ENCODE assay signal across 21 cellular contexts in the genomic region with DNA sequence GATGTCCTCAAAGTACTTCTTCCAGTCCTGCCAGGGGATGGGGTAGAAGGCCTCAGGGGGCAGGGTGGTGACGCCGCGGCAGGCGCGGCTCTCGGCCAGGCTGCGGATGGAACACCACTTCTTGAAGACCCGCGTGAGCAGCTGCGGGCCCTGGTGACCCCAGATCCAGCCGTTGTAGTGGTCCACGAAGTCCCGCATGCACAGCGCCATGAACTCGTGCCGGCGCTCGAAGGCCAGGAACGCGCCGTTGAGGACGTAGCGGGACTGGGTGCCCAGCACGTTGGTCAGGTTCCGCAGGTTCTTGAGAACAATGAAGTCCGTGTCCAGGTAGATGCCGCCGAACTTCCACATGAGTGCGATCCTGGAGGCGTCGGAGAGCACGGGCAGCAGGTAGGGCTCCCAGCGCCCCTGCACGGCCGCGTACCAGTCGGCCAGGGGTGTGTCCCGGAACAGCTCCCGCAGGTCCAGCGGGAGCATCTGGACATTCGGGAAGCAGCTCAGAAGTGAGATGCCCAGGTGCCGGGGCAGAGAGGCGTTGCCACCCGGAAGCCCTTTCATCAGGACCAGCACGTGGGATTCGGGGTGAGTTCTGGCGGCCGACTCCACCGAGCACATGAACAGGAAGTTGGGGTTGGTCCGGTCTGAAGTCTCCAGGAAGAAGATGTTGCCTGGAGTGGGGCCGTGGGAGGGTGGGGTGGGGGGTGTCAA. TPM values are rescaled to one million over a fixed set of nuclear protein-coding genes. Genes with fewer than 3 reads are reported as not detected.
"Had no signal": no experiment of that assay in that cellular context is flagged by ENCODE, and none has a peak within 500 bp of the region (broad histone marks: within the 10 kb centered on the region; RNA-seq: fewer than 3 reads in every experiment).

No MANE protein-coding gene starts in this region.

- DNase-seq: activated CD4-positive, alpha-beta memory T cell treated with anti-CD3 and anti-CD28 coated beads, Interleukin-2, amount 10 ng/mL, durations not matched to agents 7 days and 5 days; activated CD4-positive, alpha-beta T cell treated with anti-CD3 and anti-CD28 coated beads for 4 hours; activated effector memory CD4-positive, alpha-beta T cell treated with Interleukin-2 at 50 U/mL for 16 hours; activated naive CD4-positive, alpha-beta T cell treated with anti-CD3 and anti-CD28 coated beads, Interleukin-2, amount 50 U/mL, for 16 hours; activated T-cell treated with anti-CD3 and anti-CD28 coated beads, Interleukin-2, amount 50 U/mL, for 4 hours; adrenal gland; foreskin fibroblast; mammary epithelial cell; naive B cell; small intestine; stimulated activated CD4-positive, alpha-beta T cell treated with anti-CD3 and anti-CD28 coated beads, Interleukin-4, amount 100 ng/mL, for 24 hours; stimulated activated naive CD4-positive, alpha-beta T cell treated with Interleukin-2 at 50 U/mL for 16 hours; SW 1271 had no signal

- H3K36me3 ChIP-seq: adrenal gland, cardiac muscle cell, neutrophil had no signal

- H3K4me1 Mint-ChIP-seq: activated CD4-positive, alpha-beta memory T cell treated with anti-CD3 and anti-CD28 coated beads, Interleukin-2, amount 10 ng/mL, durations not matched to agents 7 days and 5 days had no signal

- H3K9me3 ChIP-seq: adrenal gland, neutrophil had no signal

- H3K9me3 Mint-ChIP-seq: activated CD4-positive, alpha-beta memory T cell treated with anti-CD3 and anti-CD28 coated beads, Interleukin-2, amount 10 ng/mL, durations not matched to agents 7 days and 5 days; activated T-cell treated with anti-CD3 and anti-CD28 coated beads, Interleukin-2, amount 50 U/mL, for 4 hours; naive B cell; type B pancreatic cell; WTC11 had no signal

- H3K27me3 ChIP-seq: adrenal gland, cardiac muscle cell had no signal

- H3K27ac ChIP-seq: adrenal gland, cardiac muscle cell, neutrophil had no signal

- H3K36me3 Mint-ChIP-seq: naive B cell, type B pancreatic cell, WTC11 had no signal

- FAIRE-seq: colon, endometrium, small intestine, TTC549 had no signal

- H3K27ac Mint-ChIP-seq: activated CD4-positive, alpha-beta memory T cell treated with anti-CD3 and anti-CD28 coated beads, Interleukin-2, amount 10 ng/mL, durations not matched to agents 7 days and 5 days; type B pancreatic cell had no signal

- H3K4me3 ChIP-seq: adrenal gland, cardiac muscle cell had no signal

- ATAC-seq: activated T-cell treated with anti-CD3 and anti-CD28 coated beads, Interleukin-2, amount 50 U/mL, for 4 hours; WTC11 had no signal

- H3K27me3 Mint-ChIP-seq: activated CD4-positive, alpha-beta memory T cell treated with anti-CD3 and anti-CD28 coated beads, Interleukin-2, amount 10 ng/mL, durations not matched to agents 7 days and 5 days; naive B cell; type B pancreatic cell had no signal

- H3K4me3 Mint-ChIP-seq: activated CD4-positive, alpha-beta memory T cell treated with anti-CD3 and anti-CD28 coated beads, Interleukin-2, amount 10 ng/mL, durations not matched to agents 7 days and 5 days; activated T-cell treated with anti-CD3 and anti-CD28 coated beads, Interleukin-2, amount 50 U/mL, for 4 hours; type B pancreatic cell; WTC11 had no signal

RNA-seq across cellular contexts. Expression of a gene that starts 27.5 kb away (rescaled TPM):
- total RNA-seq: activated T-cell treated with anti-CD3 and anti-CD28 coated beads, Interleukin-2, amount 50 U/mL, for 4 hours; T-helper 2 cell treated with Interferon-gamma antibody and Interleukin-4, amounts not matched to agents 100 ng/mL and 5 ng/mL, for 36 hours had no signal

RNA-seq across cellular contexts. Expression of a gene that starts 52.8 kb away (rescaled TPM):
- polyA plus RNA-seq: adrenal gland, mammary epithelial cell had no signal
